1 cellular context compared by ENCODE assay signal in the genomic region with DNA sequence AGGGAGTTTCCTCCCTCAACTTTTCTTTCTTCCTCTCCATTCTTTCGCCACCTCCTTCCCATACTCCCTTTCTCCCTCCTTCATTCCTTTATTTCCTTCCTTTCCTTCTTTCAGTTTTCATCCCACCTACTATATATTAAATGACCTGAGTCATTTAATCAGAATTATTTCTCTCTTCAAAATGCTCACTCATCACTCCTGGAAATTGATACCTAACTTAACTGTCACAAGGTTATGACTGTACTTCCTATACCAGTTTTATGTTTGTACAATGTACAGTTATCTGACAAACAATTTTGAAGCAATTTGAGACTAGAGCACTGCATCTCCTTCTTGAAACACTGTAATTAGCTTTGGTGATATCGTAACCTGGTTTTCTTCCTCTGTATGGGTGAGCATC.
TF ChIP-seq lines count a peak whose summit lies in the region.

No MANE protein-coding gene starts in this region.

TF ChIP-seq in endothelial cell of umbilical vein, 7 proteins besides CTCF, POLR2A, EP300 and RAD21:
- peak; percentile 46 for TF ChIP-seq FOS (IDR thresholded peaks at IDR 0.05; ENCODE audit: borderline replicate concordance, insufficient read depth, low read length)
- TF ChIP-seq POLR2AphosphoS5 (IDR thresholded peaks at IDR 0.05; ENCODE audit: insufficient read depth, low read depth, low read length) = no peak
